10 cellular contexts compared by ENCODE assay signal in the genomic region with DNA sequence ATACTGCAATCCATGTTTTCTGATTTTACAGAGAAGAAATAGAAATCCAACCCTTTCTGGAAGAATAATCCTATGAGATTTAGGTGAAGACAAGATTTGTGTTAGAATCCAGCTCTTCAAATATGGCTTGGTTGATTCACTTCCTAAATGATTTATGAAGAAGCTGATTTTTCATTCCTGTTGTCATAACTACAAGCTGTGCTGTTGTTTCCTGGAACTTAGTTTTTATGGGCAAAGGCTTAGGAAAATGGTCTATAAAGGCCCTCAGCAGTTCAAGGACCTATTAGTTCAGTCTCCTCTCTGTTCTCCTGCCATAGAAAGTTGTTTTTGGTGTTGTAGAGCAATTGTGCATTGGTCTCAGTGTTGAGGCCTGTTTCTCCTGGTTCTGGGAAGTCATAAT.
DNase-seq lines count a peak whose midpoint lies in the region; ATAC-seq, FAIRE-seq and TF ChIP-seq lines count a peak whose summit lies in the region.
"Had no signal": no experiment of that assay in that cellular context is flagged by ENCODE, and none has a peak within 500 bp of the region (broad histone marks: within the 10 kb centered on the region; RNA-seq: fewer than 3 reads in every experiment).

No MANE protein-coding gene starts in this region.

- no peaks in the 10 kb centered on the region for H3K79me2 ChIP-seq in OCI-LY3 (ENCODE audit: low read length)

- no peaks in the 10 kb centered on the region for H3K27me3 ChIP-seq in OCI-LY3 (ENCODE audit: low read depth, low read length)
- H3K27me3 ChIP-seq in esophagus muscularis mucosa = no peaks in the 10 kb centered on the region
- H3K27me3 ChIP-seq in muscle layer of duodenum (ENCODE audit: low read depth, low read length) = no peaks in the 10 kb centered on the region
- H3K27me3 ChIP-seq in uterus = no peaks in the 10 kb centered on the region
- H3K27me3 ChIP-seq: pancreas had no signal

- peak overlapping the region; percentile 64; the same call in 1 of the 2 replicates for H3K9ac ChIP-seq in OCI-LY3 (ENCODE audit: low read length)

- no peak for TF ChIP-seq POLR2A in esophagus muscularis mucosa (IDR thresholded peaks at IDR 0.05; ENCODE audit: low read depth)
- no peak for TF ChIP-seq POLR2A in uterus (IDR thresholded peaks at IDR 0.05)
- TF ChIP-seq POLR2A in GM12891 (IDR thresholded peaks at IDR 0.05; ENCODE audit: low read depth, low read length) = no peak

- H4K20me1 ChIP-seq in OCI-LY3 (ENCODE audit: insufficient read depth, low read length) = no peaks in the 10 kb centered on the region

- H3K36me3 ChIP-seq in OCI-LY3 (replicated peaks; ENCODE audit: low read depth, low read length) = no peaks in the 10 kb centered on the region
- H3K36me3 ChIP-seq in esophagus muscularis mucosa = no peaks in the 10 kb centered on the region
- no peaks in the 10 kb centered on the region for H3K36me3 ChIP-seq in muscle layer of duodenum (ENCODE audit: control insufficient read depth in 1 of 2, insufficient read depth in 2 of 2, low read length in 2 of 2)
- no peaks in the 10 kb centered on the region for H3K36me3 ChIP-seq in uterus
- H3K36me3 ChIP-seq: pancreas had no signal

- H3K4me1 ChIP-seq in OCI-LY3 (ENCODE audit: low read length) = peaks cover 35% of the 10 kb centered on the region
- H3K4me1 ChIP-seq in esophagus muscularis mucosa = peaks cover 10 to 35% (median 28%) of the 10 kb centered on the region in 4 donors
- peaks cover 0 to 4% of the 10 kb centered on the region in 2 donors for H3K4me1 ChIP-seq in muscle layer of duodenum (ENCODE audit: control insufficient read depth in 1 of 2, insufficient read depth in 2 of 2, low read length in 2 of 2)
- H3K4me1 ChIP-seq in uterus = peaks cover 0 to 5% of the 10 kb centered on the region in 2 donors

- H3K27ac ChIP-seq in OCI-LY3 (ENCODE audit: low read length) (no peak overlapping the region), esophagus muscularis mucosa (replicated peaks in 1 of 4) (peak overlapping the region; percentile 28 to 52 (median 43)), muscle layer of duodenum (ENCODE audit: low read length) (peak overlapping the region; percentile 24), uterus (peak overlapping the region; percentile 67 to 76)
- H3K27ac ChIP-seq: pancreas had no signal

- H3K4me2 ChIP-seq in OCI-LY3 (ENCODE audit: low read length) = peak overlapping the region; percentile 83; the same call in 1 of the 2 replicates

- H2AFZ ChIP-seq in OCI-LY3 (ENCODE audit: low read depth, low read length) = peak overlapping the region; percentile 98; the same call in 1 of the 2 replicates

- no peak for ATAC-seq in GM19023 (IDR thresholded peaks at IDR 0.05; ENCODE audit: unreplicated experiment)

- no peak overlapping the region for H3K4me3 ChIP-seq in OCI-LY3 (ENCODE audit: low read length)
- H3K4me3 ChIP-seq in esophagus muscularis mucosa = no peak overlapping the region
- H3K4me3 ChIP-seq in muscle layer of duodenum (ENCODE audit: low read depth in 1 of 2, low read length in 2 of 2) = no peak overlapping the region
- H3K4me3 ChIP-seq in uterus = no peak overlapping the region
- H3K4me3 ChIP-seq: pancreas had no signal

- intact Hi-C loops in esophagus muscularis mucosa (cut with DNase I) (loop anchor here (5.0 kb wide), 2 partner anchors 197 to 472 kb away; no protein-coding TSS in a partner anchor), uterus (cut with DNase I; ENCODE audit: low total_unique reads) (loop anchor here (5.0 to 10.0 kb wide), 2 partner anchors 199 to 452 kb away; partner anchors contain the start of gene ABCA10)

- TF ChIP-seq CTCF in OCI-LY3 (IDR thresholded peaks at IDR 0.05; ENCODE audit: low read depth, low read length) (no peak), esophagus muscularis mucosa (IDR thresholded peaks at IDR 0.05) (no peak), uterus (IDR thresholded peaks at IDR 0.05) (no peak)

- TF ChIP-seq EP300 in esophagus muscularis mucosa (IDR thresholded peaks at IDR 0.05) = no peak

- H3K9me3 ChIP-seq in OCI-LY3 (ENCODE audit: insufficient read depth, low read length) (no peaks in the 10 kb centered on the region), esophagus muscularis mucosa (no peaks in the 10 kb centered on the region), muscle layer of duodenum (ENCODE audit: control insufficient read depth in 1 of 2, low read length in 2 of 2) (no peaks in the 10 kb centered on the region), uterus (no peaks in the 10 kb centered on the region)
- H3K9me3 ChIP-seq: pancreas had no signal

- no peak for FAIRE-seq in GM12891 (lab: Jason Lieb, UNC)
- FAIRE-seq: colon, D721Med, pancreas had no signal

- no peak for DNase-seq in esophagus muscularis mucosa (ENCODE audit: extremely low spot score)
- no peak for DNase-seq in uterus
- DNase-seq in GM12891 (ENCODE audit: insufficient read length, low spot score) = no peak
- no peak for DNase-seq in T-helper 1 cell

TF ChIP-seq in GM12891, 5 proteins besides CTCF, POLR2A, EP300 and RAD21:
- TF ChIP-seq PAX5 (IDR thresholded peaks at IDR 0.05; ENCODE audit: insufficient read depth, low read length, severe bottlenecking) = no peak
- no peak for TF ChIP-seq SPI1 (IDR thresholded peaks at IDR 0.05; ENCODE audit: low read depth, low read length)
- no peak for TF ChIP-seq POLR2AphosphoS5 (IDR thresholded peaks at IDR 0.05; ENCODE audit: low read depth, low read length)
- TF ChIP-seq TAF1 (IDR thresholded peaks at IDR 0.05; ENCODE audit: low read depth, low read length) = no peak
- TF ChIP-seq POU2F2 (IDR thresholded peaks at IDR 0.05; ENCODE audit: low read depth, low read length) = no peak
